ENCODE assay signal across 1 cellular context in genomic region chr4:16250665-16251365, GRCh38.
A peak's percentile ranks its signal among the peaks of the same experiment; 100 is the strongest.
TF ChIP-seq lines count a peak whose summit lies in the region.

No MANE protein-coding gene starts in this region.

TF ChIP-seq in HepG2, 621 proteins besides CTCF, POLR2A, EP300 and RAD21 (continued from another document and continues in another):
- TF ChIP-seq AHDC1 (CRISPR knock-in tag; IDR thresholded peaks at IDR 0.05; ENCODE audit: borderline replicate concordance) (peak; percentile 62; the same call in 1 of the 2 replicates), SNAI1 (CRISPR knock-in tag; IDR thresholded peaks at IDR 0.05; ENCODE audit: borderline replicate concordance) (no peak), ZNF292 (CRISPR knock-in tag; IDR thresholded peaks at IDR 0.05; ENCODE audit: borderline replicate concordance, low read depth) (peak; percentile 69; the same call in 1 of the 2 replicates), KMT2A (CRISPR knock-in tag; IDR thresholded peaks at IDR 0.05) (no peak), ZMYM4 (CRISPR knock-in tag; IDR thresholded peaks at IDR 0.05) (0 out of 2 replicates have a peak, but pooled peaks have one; percentile 18), ZMYM2 (CRISPR knock-in tag; IDR thresholded peaks at IDR 0.05) (no peak), MAZ (IDR thresholded peaks at IDR 0.05; ENCODE audit: borderline replicate concordance, low read depth, low read length) (no peak), MAZ (CRISPR knock-in tag; IDR thresholded peaks at IDR 0.05; ENCODE audit: low read depth) (no peak), ZBTB10 (CRISPR knock-in tag; IDR thresholded peaks at IDR 0.05; ENCODE audit: borderline replicate concordance) (no peak), AGO1 (IDR thresholded peaks at IDR 0.05; ENCODE audit: low read depth, low read length, poor library complexity, severe bottlenecking) (no peak), HNRNPK (IDR thresholded peaks at IDR 0.05; ENCODE audit: low read depth, low read length, poor library complexity, severe bottlenecking) (no peak), FOXK2 (IDR thresholded peaks at IDR 0.05) (0 out of 2 replicates have a peak, but pooled peaks have one; percentile 25), KDM5B (CRISPR knock-in tag; IDR thresholded peaks at IDR 0.05; ENCODE audit: borderline replicate concordance) (no peak), TGIF2 (CRISPR knock-in tag; IDR thresholded peaks at IDR 0.05) (no peak), ZNF124 (CRISPR knock-in tag; IDR thresholded peaks at IDR 0.05) (no peak), THYN1 (CRISPR knock-in tag; IDR thresholded peaks at IDR 0.05; ENCODE audit: borderline replicate concordance, low read depth) (no peak), ZNF605 (CRISPR knock-in tag; IDR thresholded peaks at IDR 0.05) (no peak), TFE3 (CRISPR knock-in tag; IDR thresholded peaks at IDR 0.05) (no peak), CENPX (CRISPR knock-in tag; IDR thresholded peaks at IDR 0.05) (no peak), ZNF678 (CRISPR knock-in tag; IDR thresholded peaks at IDR 0.05) (no peak), ZSCAN31 (CRISPR knock-in tag; IDR thresholded peaks at IDR 0.05; ENCODE audit: low read depth) (no peak), RBM22 (optimal IDR thresholded peaks at IDR 0.05; ENCODE audit: low read length) (no peak), ATF7-NPFF (CRISPR knock-in tag; IDR thresholded peaks at IDR 0.05; ENCODE audit: low read depth) (no peak), PRDM10 (CRISPR knock-in tag; IDR thresholded peaks at IDR 0.05; ENCODE audit: low read depth) (no peak), MXD1 (CRISPR knock-in tag; IDR thresholded peaks at IDR 0.05) (no peak), HDAC6 (IDR thresholded peaks at IDR 0.05; ENCODE audit: low read depth, low read length) (no peak), MNT (IDR thresholded peaks at IDR 0.05) (peak; percentile 18; the same call in 1 of the 2 replicates), NFATC3 (CRISPR knock-in tag; IDR thresholded peaks at IDR 0.05) (no peak)
- TF ChIP-seq, protein P1, sequence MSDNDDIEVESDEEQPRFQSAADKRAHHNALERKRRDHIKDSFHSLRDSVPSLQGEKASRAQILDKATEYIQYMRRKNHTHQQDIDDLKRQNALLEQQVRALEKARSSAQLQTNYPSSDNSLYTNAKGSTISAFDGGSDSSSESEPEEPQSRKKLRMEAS (IDR thresholded peaks at IDR 0.05): peak; percentile 22; the same call in 1 of the 2 replicates
- TF ChIP-seq, protein P2, sequence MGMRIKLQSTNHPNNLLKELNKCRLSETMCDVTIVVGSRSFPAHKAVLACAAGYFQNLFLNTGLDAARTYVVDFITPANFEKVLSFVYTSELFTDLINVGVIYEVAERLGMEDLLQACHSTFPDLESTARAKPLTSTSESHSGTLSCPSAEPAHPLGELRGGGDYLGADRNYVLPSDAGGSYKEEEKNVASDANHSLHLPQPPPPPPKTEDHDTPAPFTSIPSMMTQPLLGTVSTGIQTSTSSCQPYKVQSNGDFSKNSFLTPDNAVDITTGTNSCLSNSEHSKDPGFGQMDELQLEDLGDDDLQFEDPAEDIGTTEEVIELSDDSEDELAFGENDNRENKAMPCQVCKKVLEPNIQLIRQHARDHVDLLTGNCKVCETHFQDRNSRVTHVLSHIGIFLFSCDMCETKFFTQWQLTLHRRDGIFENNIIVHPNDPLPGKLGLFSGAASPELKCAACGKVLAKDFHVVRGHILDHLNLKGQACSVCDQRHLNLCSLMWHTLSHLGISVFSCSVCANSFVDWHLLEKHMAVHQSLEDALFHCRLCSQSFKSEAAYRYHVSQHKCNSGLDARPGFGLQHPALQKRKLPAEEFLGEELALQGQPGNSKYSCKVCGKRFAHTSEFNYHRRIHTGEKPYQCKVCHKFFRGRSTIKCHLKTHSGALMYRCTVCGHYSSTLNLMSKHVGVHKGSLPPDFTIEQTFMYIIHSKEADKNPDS (CRISPR knock-in tag; IDR thresholded peaks at IDR 0.05): no peak
- TF ChIP-seq, protein P3, sequence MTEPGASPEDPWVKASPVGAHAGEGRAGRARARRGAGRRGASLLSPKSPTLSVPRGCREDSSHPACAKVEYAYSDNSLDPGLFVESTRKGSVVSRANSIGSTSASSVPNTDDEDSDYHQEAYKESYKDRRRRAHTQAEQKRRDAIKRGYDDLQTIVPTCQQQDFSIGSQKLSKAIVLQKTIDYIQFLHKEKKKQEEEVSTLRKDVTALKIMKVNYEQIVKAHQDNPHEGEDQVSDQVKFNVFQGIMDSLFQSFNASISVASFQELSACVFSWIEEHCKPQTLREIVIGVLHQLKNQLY (CRISPR knock-in tag; IDR thresholded peaks at IDR 0.05): no peak
- TF ChIP-seq, protein P4, sequence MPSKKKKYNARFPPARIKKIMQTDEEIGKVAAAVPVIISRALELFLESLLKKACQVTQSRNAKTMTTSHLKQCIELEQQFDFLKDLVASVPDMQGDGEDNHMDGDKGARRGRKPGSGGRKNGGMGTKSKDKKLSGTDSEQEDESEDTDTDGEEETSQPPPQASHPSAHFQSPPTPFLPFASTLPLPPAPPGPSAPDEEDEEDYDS (CRISPR knock-in tag; IDR thresholded peaks at IDR 0.05): 0 out of 2 replicates have a peak, but pooled peaks have one; percentile 15
